Comparison of ENCODE assay signal across 15 cellular contexts in the genomic region with DNA sequence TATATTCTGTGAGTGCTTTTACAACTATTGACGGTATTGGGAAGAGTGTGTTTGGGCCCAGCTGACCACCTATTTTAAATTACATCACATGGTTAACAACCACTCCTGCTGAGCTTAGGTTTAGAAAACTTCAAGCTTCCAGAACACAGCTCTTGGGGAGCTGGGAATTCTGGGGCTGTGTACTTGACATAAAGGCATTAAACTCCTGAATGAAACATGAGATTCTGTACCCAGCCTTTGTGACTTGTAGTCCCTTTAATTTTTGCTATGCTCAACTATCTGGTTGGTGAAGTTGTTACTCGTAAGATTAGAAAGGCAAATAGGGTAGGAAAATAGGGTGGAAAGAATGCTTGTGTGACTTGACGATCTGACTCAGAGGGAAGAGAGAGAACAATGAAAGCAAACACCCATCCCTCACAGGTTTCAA.
DNase-seq lines count a peak whose midpoint lies in the region; ATAC-seq, FAIRE-seq and TF ChIP-seq lines count a peak whose summit lies in the region.
"Had no signal": no experiment of that assay in that cellular context is flagged by ENCODE, and none has a peak within 500 bp of the region (broad histone marks: within the 10 kb centered on the region; RNA-seq: fewer than 3 reads in every experiment).

No MANE protein-coding gene starts in this region.

- H3K27me3 ChIP-seq in H1 (replicated peaks in 1 of 4; ENCODE audit: control insufficient read depth in 3 of 4, extremely low read depth in 1 of 4, insufficient read depth in 3 of 4, low read length in 3 of 4) (no peaks in the 10 kb centered on the region), ascending aorta (no peaks in the 10 kb centered on the region)
- H3K27me3 ChIP-seq: tibial artery had no signal

- no peak overlapping the region for H4K91ac ChIP-seq in H1 (replicated peaks; ENCODE audit: insufficient read length, low read length)

- no peak overlapping the region for H2BK15ac ChIP-seq in H1 (ENCODE audit: low read length)

- H3K4me3 Mint-ChIP-seq in activated CD4-positive, alpha-beta memory T cell treated with anti-CD3 and anti-CD28 coated beads, Interleukin-2, amount 10 ng/mL, durations not matched to agents 7 days and 5 days, result no peak overlapping the region
- H3K4me3 Mint-ChIP-seq: central memory CD8-positive, alpha-beta T cell had no signal

- peaks cover 0 to 4% (median 1%) of the 10 kb centered on the region in 4 experiments; a peak in 4 of 7 replicates for H3K4me1 ChIP-seq in H1 (replicated peaks in 1 of 4; ENCODE audit: control insufficient read depth in 3 of 4, insufficient read depth in 4 of 4, low read length in 3 of 4)
- H3K4me1 ChIP-seq in ascending aorta, result peaks cover 5 to 19% of the 10 kb centered on the region in 2 donors

- H2AFZ ChIP-seq in H1 (ENCODE audit: low read length), result no peak overlapping the region

- no peak overlapping the region for H3K4ac ChIP-seq in H1 (replicated peaks; ENCODE audit: insufficient read length, low read depth, low read length)

- no peak overlapping the region for H3K9ac ChIP-seq in H1 (replicated peaks in 1 of 4; ENCODE audit: extremely low read depth in 1 of 4, low read depth in 3 of 4, low read length in 3 of 4)

- no peak for TF ChIP-seq EP300 in H1 (IDR thresholded peaks at IDR 0.05; ENCODE audit: borderline replicate concordance in 1 of 2, low read depth in 2 of 2, low read length in 2 of 2)

- no peaks in the 10 kb centered on the region for H3K9me3 Mint-ChIP-seq in activated CD4-positive, alpha-beta memory T cell treated with anti-CD3 and anti-CD28 coated beads, Interleukin-2, amount 10 ng/mL, durations not matched to agents 7 days and 5 days
- H3K9me3 Mint-ChIP-seq: central memory CD8-positive, alpha-beta T cell had no signal

- H4K20me1 ChIP-seq in H1 (replicated peaks in 1 of 2; ENCODE audit: control insufficient read depth in 1 of 2, insufficient read depth in 2 of 2, low read length in 2 of 2), result no peaks in the 10 kb centered on the region

- peak; percentile 71 for FAIRE-seq in H1 (lab: Jason Lieb, UNC)

- no peak for TF ChIP-seq RAD21 in H1 (IDR thresholded peaks at IDR 0.05 in 1 of 2, conservative IDR thresholded peaks at IDR 0.05 in 1 of 2; ENCODE audit: low read depth in 2 of 2, low read length in 2 of 2)

- intact Hi-C loops in ascending aorta (cut with DNase I), result loop anchor here (2.0 kb wide), 1 partner anchor 67 kb away; a partner anchor contains a TSS

- H3K23me2 ChIP-seq in H1 (ENCODE audit: low read depth, low read length), result no peaks in the 10 kb centered on the region

- H3K56ac ChIP-seq in H1 (replicated peaks; ENCODE audit: insufficient read length, low read depth, low read length), result no peak overlapping the region

- H3K36me3 Mint-ChIP-seq in activated CD4-positive, alpha-beta memory T cell treated with anti-CD3 and anti-CD28 coated beads, Interleukin-2, amount 10 ng/mL, durations not matched to agents 7 days and 5 days (ENCODE audit: low read depth), result no peaks in the 10 kb centered on the region

- CTCF ChIA-PET in H1 (lab: Charles Lee; ENCODE audit: partially characterized antibody), result no interaction called here
- CTCF ChIA-PET in activated CD4-positive, alpha-beta memory T cell treated with anti-CD3 and anti-CD28 coated beads, Interleukin-2, amount 10 ng/mL, durations not matched to agents 7 days and 5 days (lab: Charles Lee), result no interaction called here

- no peak for ATAC-seq in GM19324 (IDR thresholded peaks at IDR 0.05; ENCODE audit: low FRiP score, unreplicated experiment)
- no peak for ATAC-seq in GM21390 (IDR thresholded peaks at IDR 0.05; ENCODE audit: unreplicated experiment)

- POLR2A ChIA-PET in H1 (lab: Charles Lee; ENCODE audit: partially characterized antibody), result no interaction called here
- POLR2A ChIA-PET in activated CD4-positive, alpha-beta memory T cell treated with anti-CD3 and anti-CD28 coated beads, Interleukin-2, amount 10 ng/mL, durations not matched to agents 7 days and 5 days (lab: Charles Lee), result no interaction called here

- H3K4me1 Mint-ChIP-seq in activated CD4-positive, alpha-beta memory T cell treated with anti-CD3 and anti-CD28 coated beads, Interleukin-2, amount 10 ng/mL, durations not matched to agents 7 days and 5 days, result no peaks in the 10 kb centered on the region
- H3K4me1 Mint-ChIP-seq: central memory CD8-positive, alpha-beta T cell had no signal

- no peak overlapping the region for H2AK5ac ChIP-seq in H1 (ENCODE audit: low read depth, low read length)

- no peak overlapping the region for H2BK20ac ChIP-seq in H1 (ENCODE audit: low read length)

- H3K14ac ChIP-seq in H1 (ENCODE audit: insufficient read length), result no peak overlapping the region

- H4K5ac ChIP-seq in H1 (ENCODE audit: insufficient read length, low read depth, low read length), result no peak overlapping the region

- H3K23ac ChIP-seq in H1 (ENCODE audit: insufficient read length), result no peak overlapping the region

- H3K27me3 Mint-ChIP-seq in activated CD4-positive, alpha-beta memory T cell treated with anti-CD3 and anti-CD28 coated beads, Interleukin-2, amount 10 ng/mL, durations not matched to agents 7 days and 5 days, result peaks cover 2% of the 10 kb centered on the region

- H3K4me3 ChIP-seq in H1 (ENCODE audit: extremely low read depth in 1 of 4, insufficient read depth in 2 of 4, low read depth in 3 of 4, low read length in 4 of 4) (no peak overlapping the region), ascending aorta (no peak overlapping the region)
- H3K4me3 ChIP-seq: mucosa of descending colon, tibial artery had no signal

- no peak for TF ChIP-seq POLR2A in H1 (IDR thresholded peaks at IDR 0.05; ENCODE audit: control extremely low read depth in 1 of 2, low read depth in 2 of 2, low read length in 2 of 2)

- no peak overlapping the region for H3K27ac Mint-ChIP-seq in activated CD4-positive, alpha-beta memory T cell treated with anti-CD3 and anti-CD28 coated beads, Interleukin-2, amount 10 ng/mL, durations not matched to agents 7 days and 5 days

- DNase-seq in ELR (ENCODE audit: low read depth), result peak; percentile 23
- peak; percentile 74 for DNase-seq in NCI-H526 treated with DMSO at 0.1 percent for 48 hours (lab: John Stamatoyannopoulos, UW)
- DNase-seq in H1 (ENCODE audit: low read depth in 1 of 2, low spot score in 2 of 2), result no peak
- peak; percentile 25 for DNase-seq in myocyte (ENCODE audit: low read depth)
- DNase-seq in ascending aorta (ENCODE audit: low spot score in 2 of 2), result no peak
- DNase-seq in activated CD4-positive, alpha-beta memory T cell treated with anti-CD3 and anti-CD28 coated beads, Interleukin-2, amount 10 ng/mL, durations not matched to agents 7 days and 5 days, result no peak
- DNase-seq: activated naive CD4-positive, alpha-beta T cell; AML-193; Kasumi-1; mucosa of descending colon; NCI-H1694 treated with DMSO at 0.1 percent for 48 hours; tibial artery had no signal

- H3K36me3 ChIP-seq in H1 (ENCODE audit: control insufficient read depth in 2 of 4, insufficient read depth in 4 of 4, low read length in 3 of 4) (no peaks in the 10 kb centered on the region), ascending aorta (no peaks in the 10 kb centered on the region)
- H3K36me3 ChIP-seq: tibial artery had no signal

- H2BK120ac ChIP-seq in H1 (replicated peaks; ENCODE audit: low read depth, low read length), result no peak overlapping the region

- H2BK5ac ChIP-seq in H1 (ENCODE audit: low read depth, low read length), result no peak overlapping the region

- H3K4me2 ChIP-seq in H1 (ENCODE audit: insufficient read depth in 1 of 2, low read depth in 2 of 2, low read length in 2 of 2), result peak overlapping the region in 1 of 2 experiments; percentile 7; a peak in 1 of 4 replicates

- 0 out of 2 replicates have a peak, but pooled peaks cover 2% of the 10 kb centered on the region for H3K79me1 ChIP-seq in H1 (ENCODE audit: low read depth, low read length)

- no peak overlapping the region for H4K8ac ChIP-seq in H1 (ENCODE audit: extremely low read depth, insufficient read depth, low read length)

- H2BK12ac ChIP-seq in H1 (ENCODE audit: low read depth, low read length), result no peak overlapping the region

- H3K18ac ChIP-seq in H1 (ENCODE audit: extremely low read depth, low read length), result no peak overlapping the region

- no peaks in the 10 kb centered on the region for H3K79me2 ChIP-seq in H1 (ENCODE audit: control insufficient read depth in 1 of 2, insufficient read depth in 2 of 2, low read length in 2 of 2)

- WGBS in H1 (ENCODE audit: extremely low coverage in 1 of 2, insufficient coverage in 1 of 2, insufficient read length in 1 of 2, insufficient replicate concordance in 2 of 2, low coverage in 1 of 2, low lambda C conversion rate in 2 of 2, missing lambda C conversion rate in 1 of 2), 2 experiments, result 64% methylated on average over 3 of the region's 3 CpGs; no CpG with 5 or more reads in 1 of the 2 experiments

- H3K9me3 ChIP-seq in H1 (ENCODE audit: insufficient read depth in 2 of 2, low read depth in 1 of 2, low read length in 1 of 2) (no peaks in the 10 kb centered on the region), ascending aorta (no peaks in the 10 kb centered on the region)
- H3K9me3 ChIP-seq: mucosa of descending colon, tibial artery had no signal

- H3K27ac ChIP-seq in H1 (ENCODE audit: low read depth, low read length), result no peak overlapping the region
- H3K27ac ChIP-seq in ascending aorta, result peak overlapping the region in 1 of 2 donors; percentile 16

- TF ChIP-seq CTCF in H1 (IDR thresholded peaks at IDR 0.05; ENCODE audit: control extremely low read depth in 1 of 3, insufficient read depth in 1 of 3, low read depth in 1 of 3, low read length in 3 of 3) (no peak), ascending aorta (IDR thresholded peaks at IDR 0.05) (no peak)

TF ChIP-seq in H1, 55 proteins besides CTCF, POLR2A, EP300 and RAD21:
- TF ChIP-seq, protein P1, sequence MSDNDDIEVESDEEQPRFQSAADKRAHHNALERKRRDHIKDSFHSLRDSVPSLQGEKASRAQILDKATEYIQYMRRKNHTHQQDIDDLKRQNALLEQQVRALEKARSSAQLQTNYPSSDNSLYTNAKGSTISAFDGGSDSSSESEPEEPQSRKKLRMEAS (IDR thresholded peaks at IDR 0.05), result no peak
- TF ChIP-seq RXRA (IDR thresholded peaks at IDR 0.05; ENCODE audit: insufficient read depth, low read depth, low read length) (no peak), YY1 (IDR thresholded peaks at IDR 0.05; ENCODE audit: low read depth, low read length) (no peak), POU5F1 (IDR thresholded peaks at IDR 0.05; ENCODE audit: low read depth, low read length) (no peak), TBP (IDR thresholded peaks at IDR 0.05; ENCODE audit: low read depth, low read length) (no peak), ASH2L (IDR thresholded peaks at IDR 0.05; ENCODE audit: low read length) (no peak), SP4 (IDR thresholded peaks at IDR 0.05; ENCODE audit: low read length) (no peak)
TF ChIP-seq in H1: peak in this region for 0.

Comparison
In these comparisons a context has a peak if more than half of its experiments do, and no peak if none do; other contexts are left out.
1. DNase-seq: peak in ELR (single experiment), NCI-H526 treated with DMSO at 0.1 percent for 48 hours (single experiment) and myocyte (single experiment); none in H1 (0 of 2), ascending aorta (0 of 2) and activated CD4-positive, alpha-beta memory T cell treated with anti-CD3 and anti-CD28 coated beads, Interleukin-2, amount 10 ng/mL, durations not matched to agents 7 days and 5 days (single experiment).